9 cellular contexts compared by ENCODE assay signal in the genomic region with DNA sequence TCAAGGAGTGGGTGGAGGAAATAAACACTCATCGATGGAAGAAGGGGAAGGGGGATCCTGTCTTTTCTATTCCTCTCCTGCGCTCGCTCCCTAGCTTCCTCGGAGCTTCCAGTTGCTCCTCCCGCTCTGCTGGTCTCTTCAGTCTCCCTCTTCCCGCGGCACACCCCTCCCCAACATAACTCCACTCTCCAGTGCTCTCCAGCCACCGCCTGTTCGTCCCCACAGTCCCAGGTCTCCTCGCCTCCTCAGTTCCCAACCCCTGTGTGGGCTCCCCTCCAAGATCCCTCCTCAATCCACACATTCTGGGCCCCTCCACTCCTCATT. TPM values are rescaled to one million over a fixed set of nuclear protein-coding genes. Genes with fewer than 3 reads are reported as not detected.
DNase-seq lines count a peak whose midpoint lies in the region; ATAC-seq and TF ChIP-seq lines count a peak whose summit lies in the region.
"Had no signal": no experiment of that assay in that cellular context is flagged by ENCODE, and none has a peak within 500 bp of the region (broad histone marks: within the 10 kb centered on the region; RNA-seq: fewer than 3 reads in every experiment).

No MANE protein-coding gene starts in this region.

- peak overlapping the region; percentile 92 to 97 (median 96) for H3K27ac Mint-ChIP-seq in CD14-positive monocyte
- peak overlapping the region; percentile 99 for H3K27ac Mint-ChIP-seq in T-helper 17 cell

- TF ChIP-seq EP300 in gastroesophageal sphincter (IDR thresholded peaks at IDR 0.05), result no peak

- 1 to 5% methylated on average over 8 to 10 of the region's 10 CpGs for WGBS in gastroesophageal sphincter (ENCODE audit: low coverage in 1 of 2), 2 donors

- H3K4me1 ChIP-seq in gastroesophageal sphincter (peaks cover 3 to 17% (median 7%) of the 10 kb centered on the region in 3 donors), parathyroid adenoma (no peaks in the 10 kb centered on the region)

- ATAC-seq in T-helper 17 cell (no peak), gastroesophageal sphincter (peak; percentile 34)

- H3K27ac ChIP-seq in gastroesophageal sphincter (peak overlapping the region; percentile 47 to 89 (median 86)), parathyroid adenoma (peak overlapping the region; percentile 57)

- H3K27me3 Mint-ChIP-seq in CD14-positive monocyte (ENCODE audit: low read depth in 3 of 3) (peaks cover 2 to 5% (median 5%) of the 10 kb centered on the region in 3 donors), T-helper 17 cell (no peaks in the 10 kb centered on the region)

- H3K4me3 Mint-ChIP-seq in CD14-positive monocyte (peak overlapping the region; percentile 98 to 99), T-helper 17 cell (peak overlapping the region; percentile 100)

- DNase-seq in CD14-positive monocyte (ENCODE audit: low spot score), result no peak
- no peak for DNase-seq in HFF-Myc (ENCODE audit: extremely low read depth, low read depth)
- no peak for DNase-seq in T-helper 17 cell
- no peak for DNase-seq in stimulated activated naive CD4-positive, alpha-beta T cell treated with Interleukin-2 at 50 U/mL for 16 hours (lab: John Stamatoyannopoulos, UW)
- no peak for DNase-seq in cerebellar cortex (ENCODE audit: low spot score)
- DNase-seq in NCI-H1436 treated with DMSO at 0.1 percent for 48 hours (lab: John Stamatoyannopoulos, UW), result no peak

- H3K4me3 ChIP-seq in HFF-Myc (replicated peaks; ENCODE audit: low read depth, low read length) (peak overlapping the region; percentile 96), gastroesophageal sphincter (peak overlapping the region; percentile 63 to 77), parathyroid adenoma (ENCODE audit: low read depth, low read length) (peak overlapping the region; percentile 80)

- H3K79me2 ChIP-seq in parathyroid adenoma, result peaks cover 9% of the 10 kb centered on the region

- intact Hi-C loops in CD14-positive monocyte (cut with micrococcal nuclease), result loop anchor here (5.0 to 10.0 kb wide), 3 partner anchors 102 to 461 kb away; partner anchors contain the start of genes TTC12 (in 2 of the 2) and USP28 (in 1 of the 2)

- H3K4me1 Mint-ChIP-seq in CD14-positive monocyte (peaks cover 15% of the 10 kb centered on the region), T-helper 17 cell (peaks cover 20% of the 10 kb centered on the region)

- H3K9me3 Mint-ChIP-seq in CD14-positive monocyte, result no peaks in the 10 kb centered on the region

- peak overlapping the region; percentile 76 for H2AFZ ChIP-seq in parathyroid adenoma

- no peak for TF ChIP-seq POLR2A in gastroesophageal sphincter (IDR thresholded peaks at IDR 0.05)

- H3K9me3 ChIP-seq in T-helper 17 cell (ENCODE audit: control insufficient read depth, low read length, poor library complexity, severe bottlenecking) (no peaks in the 10 kb centered on the region), gastroesophageal sphincter (no peaks in the 10 kb centered on the region), parathyroid adenoma (ENCODE audit: control insufficient read depth, low read length) (no peaks in the 10 kb centered on the region)

- peaks cover 12 to 24% of the 10 kb centered on the region in 2 donors for H3K36me3 Mint-ChIP-seq in CD14-positive monocyte
- peaks cover 7% of the 10 kb centered on the region for H3K36me3 Mint-ChIP-seq in T-helper 17 cell (ENCODE audit: low read depth)

- TF ChIP-seq CTCF in CD14-positive monocyte (IDR thresholded peaks at IDR 0.05), result no peak
- no peak for TF ChIP-seq CTCF in HFF-Myc (IDR thresholded peaks at IDR 0.05; ENCODE audit: low read depth, low read length, missing control alignments)
- TF ChIP-seq CTCF in gastroesophageal sphincter (IDR thresholded peaks at IDR 0.05), result no peak
- TF ChIP-seq CTCF in parathyroid adenoma (IDR thresholded peaks at IDR 0.05), result no peak

- no peaks in the 10 kb centered on the region for H3K27me3 ChIP-seq in gastroesophageal sphincter
- H3K27me3 ChIP-seq in parathyroid adenoma (ENCODE audit: control insufficient read depth, insufficient read depth, low read length), result no peaks in the 10 kb centered on the region

- no peak overlapping the region for H3K9ac ChIP-seq in parathyroid adenoma

- peaks cover 0 to 22% of the 10 kb centered on the region in 2 donors for H3K36me3 ChIP-seq in gastroesophageal sphincter
- H3K36me3 ChIP-seq in parathyroid adenoma (ENCODE audit: control insufficient read depth, insufficient read depth, low read length), result no peaks in the 10 kb centered on the region

- peak overlapping the region; percentile 72 for H3K4me2 ChIP-seq in parathyroid adenoma (ENCODE audit: low read length)

RNA-seq across cellular contexts. Expression of gene ZW10, which starts 0.4 kb away (rescaled TPM):
- polyA plus RNA-seq in CD14-positive monocyte, result 10 to 100 TPM; 10.2 to 13.1 TPM
- 1 to 10 TPM; 4.4 to 5.7 TPM for total RNA-seq in T-helper 17 cell
- 10 to 100 TPM in 3 of 4 donors, 1 to 10 TPM in 1; 9.8 to 15.8 (median 13.0) TPM for total RNA-seq in gastroesophageal sphincter

RNA-seq across cellular contexts. Expression of gene CLDN25, which starts 6.5 kb away (rescaled TPM):
- polyA plus RNA-seq in CD14-positive monocyte, result not detected
- total RNA-seq in T-helper 17 cell (not detected), gastroesophageal sphincter (not detected)
- total RNA-seq: T-helper 1 cell treated with Interleukin-12 subunit alpha and Interleukin-12 subunit beta and Interleukin-4 antibody, amounts not matched to agents 30 ng/mL and 1 ng/mL, for 36 hours had no signal
